Comparison of ENCODE assay signal across 17 cellular contexts in the genomic region with DNA sequence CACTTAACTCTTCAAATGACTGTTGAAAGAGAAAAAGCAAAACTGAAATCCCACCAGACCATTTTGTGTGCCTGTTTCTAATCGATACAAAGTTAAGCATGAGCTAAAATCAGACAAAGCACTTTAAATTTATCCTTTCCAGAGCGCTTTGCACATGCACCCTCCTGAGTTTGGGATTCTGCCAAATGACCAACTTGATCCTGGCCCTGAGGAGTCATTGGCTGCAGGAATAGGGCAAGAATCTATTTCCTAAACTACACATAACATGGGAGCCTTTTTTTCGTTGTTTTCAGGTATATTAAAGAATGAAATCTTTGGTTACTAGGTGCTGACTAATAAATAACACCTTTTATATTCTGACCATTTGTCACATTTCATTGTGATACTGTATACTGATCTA. TPM values are rescaled to one million over a fixed set of nuclear protein-coding genes. Genes with fewer than 3 reads are reported as not detected.
A peak's percentile ranks its signal among the peaks of the same experiment; 100 is the strongest.
DNase-seq lines count a peak whose midpoint lies in the region; ATAC-seq, FAIRE-seq and TF ChIP-seq lines count a peak whose summit lies in the region.
"Had no signal": no experiment of that assay in that cellular context is flagged by ENCODE, and none has a peak within 500 bp of the region (broad histone marks: within the 10 kb centered on the region; RNA-seq: fewer than 3 reads in every experiment).

No MANE protein-coding gene starts in this region.

- no TSS peak for BruUV-seq in HepG2 (replicated peaks; lab: Mats Ljungman, UMichigan)

- no peaks in the 10 kb centered on the region for H3K9me3 Mint-ChIP-seq in brain
- H3K9me3 Mint-ChIP-seq: CD8-positive, alpha-beta memory T cell; GM23338 had no signal

- H3K4me3 ChIP-seq in HepG2 (replicated peaks in 1 of 3; ENCODE audit: insufficient read depth in 1 of 3, low read depth in 2 of 3, low read length in 3 of 3): no peak overlapping the region
- H3K4me3 ChIP-seq in right lobe of liver: no peak overlapping the region
- H3K4me3 ChIP-seq: BLaER1, GM23338 had no signal

- H4K20me1 ChIP-seq in HepG2 (ENCODE audit: insufficient read depth, low read length): no peaks in the 10 kb centered on the region
- H4K20me1 ChIP-seq: BLaER1 had no signal

- CTCF ChIA-PET in HepG2 (lab: Yijun Ruan, JAX; ENCODE audit: low intra/inter-chr PET ratio, low total read pairs): no interaction called here

- no peak overlapping the region for H2AFZ ChIP-seq in HepG2 (ENCODE audit: low read length)
- H2AFZ ChIP-seq: GM23338 had no signal

- H3K9ac ChIP-seq in HepG2 (ENCODE audit: insufficient read depth, low read depth, low read length): no peak overlapping the region
- H3K9ac ChIP-seq: BLaER1 had no signal

- H3K36me3 Mint-ChIP-seq in brain: peaks cover 34% of the 10 kb centered on the region

- FAIRE-seq in HepG2 (lab: Jason Lieb, UNC): peak; percentile 4

- H3K27me3 ChIP-seq in HepG2 (ENCODE audit: control insufficient read depth in 1 of 2, insufficient read depth in 2 of 2, low read length in 2 of 2) (0 out of 5 replicates have a peak, but pooled peaks cover 0 to 7% of the 10 kb centered on the region in 2 experiments), right lobe of liver (no peaks in the 10 kb centered on the region)
- H3K27me3 ChIP-seq: BLaER1 had no signal

- H3K79me2 ChIP-seq in HepG2 (ENCODE audit: insufficient read depth, low read length): no peaks in the 10 kb centered on the region

- ATAC-seq in HepG2 (no peak), right lobe of liver (no peak), GM21717 (IDR thresholded peaks at IDR 0.05; ENCODE audit: unreplicated experiment) (no peak), GM21447 (IDR thresholded peaks at IDR 0.05; ENCODE audit: unreplicated experiment) (no peak)
- ATAC-seq: GM23338 had no signal

- no peak for TF ChIP-seq RAD21 in HepG2 (CRISPR knock-in tag; IDR thresholded peaks at IDR 0.05)

- TF ChIP-seq CTCF in HepG2 (CRISPR knock-in tag; IDR thresholded peaks at IDR 0.05) (no peak), right lobe of liver (IDR thresholded peaks at IDR 0.05) (no peak), brain (conservative IDR thresholded peaks at IDR 0.05) (no peak)

- H3K4me2 ChIP-seq in HepG2 (ENCODE audit: low read depth, low read length): no peak overlapping the region
- H3K4me2 ChIP-seq: BLaER1, GM23338 had no signal

- peaks cover 15% of the 10 kb centered on the region for H3K4me1 Mint-ChIP-seq in brain
- H3K4me1 Mint-ChIP-seq: CD8-positive, alpha-beta memory T cell had no signal

- TF ChIP-seq EP300 in HepG2 (IDR thresholded peaks at IDR 0.05; ENCODE audit: low read depth in 2 of 2, low read length in 2 of 2) (no peak), HepG2 (CRISPR knock-in tag; IDR thresholded peaks at IDR 0.05; ENCODE audit: borderline replicate concordance) (no peak)

- no peak overlapping the region for H3K4me3 Mint-ChIP-seq in brain
- H3K4me3 Mint-ChIP-seq: CD8-positive, alpha-beta memory T cell; GM23338 had no signal

- no peaks in the 10 kb centered on the region for H3K36me3 ChIP-seq in HepG2 (replicated peaks in 1 of 2; ENCODE audit: control insufficient read depth in 1 of 2, insufficient read depth in 2 of 2, low read length in 2 of 2)
- H3K36me3 ChIP-seq in right lobe of liver: peaks cover 0 to 18% (median 3%) of the 10 kb centered on the region in 4 donors

- POLR2A ChIA-PET in HepG2 (lab: Yijun Ruan, JAX): no interaction called here

- peak overlapping the region in 3 of 5 experiments; percentile 2 to 76 (median 29) for H3K27ac Mint-ChIP-seq in brain
- H3K27ac Mint-ChIP-seq: CD8-positive, alpha-beta memory T cell; GM23338 had no signal

- in situ Hi-C loops in HepG2 (cut with HindIII; ENCODE audit: extremely low pct_ligation_motif_present, low pct_unique_long_range_greater_than_20kb): no loop called here

- peaks cover 2% of the 10 kb centered on the region for H3K27me3 Mint-ChIP-seq in brain
- H3K27me3 Mint-ChIP-seq: CD8-positive, alpha-beta memory T cell had no signal

- H3K27ac ChIP-seq in HepG2 (ENCODE audit: extremely low read length, insufficient read depth, low read length) (no peak overlapping the region), right lobe of liver (no peak overlapping the region)
- H3K27ac ChIP-seq: 22Rv1, BLaER1, HL-60 had no signal

- TF ChIP-seq POLR2A in HepG2 (IDR thresholded peaks at IDR 0.05; ENCODE audit: insufficient read depth in 1 of 2, low read depth in 2 of 2, low read length in 2 of 2) (no peak), right lobe of liver (IDR thresholded peaks at IDR 0.05) (no peak)

- peak; percentile 4 for DNase-seq in NCI-H1105 treated with DMSO at 0.1 percent for 48 hours (lab: John Stamatoyannopoulos, UW)
- no peak for DNase-seq in NCI-H1105 (lab: John Stamatoyannopoulos, UW)
- no peak for DNase-seq in HepG2 (ENCODE audit: low spot score)
- DNase-seq in right lobe of liver: no peak
- DNase-seq: AML-193; Caco-2; CD8-positive, alpha-beta memory T cell; DND-41; GF-D8; H7 had no signal

- intact Hi-C loops in HepG2 (cut with micrococcal nuclease; ENCODE audit: unreplicated experiment): no loop called here
- intact Hi-C loops in right lobe of liver (cut with DNase I): no loop called here

- 5% methylated on average over 3 of the region's 3 CpGs for WGBS in HepG2 (ENCODE audit: low lambda C conversion rate)
- 70% methylated on average over 3 of the region's 3 CpGs for WGBS in right lobe of liver (ENCODE audit: insufficient coverage, low coverage, low lambda C conversion rate, missing lambda C conversion rate)

- H3K4me1 ChIP-seq in HepG2 (ENCODE audit: insufficient read depth, low read length) (peaks cover 7% of the 10 kb centered on the region), right lobe of liver (no peaks in the 10 kb centered on the region)

- H3K9me3 ChIP-seq in HepG2 (ENCODE audit: low read length): no peaks in the 10 kb centered on the region
- H3K9me3 ChIP-seq in right lobe of liver: no peaks in the 10 kb centered on the region
- H3K9me3 ChIP-seq: BLaER1, Caco-2 had no signal

TF ChIP-seq in HepG2, 621 proteins besides CTCF, POLR2A, EP300 and RAD21 (continues in another document):
- TF ChIP-seq ZNF225 (CRISPR knock-in tag; IDR thresholded peaks at IDR 0.05) (no peak), ZFP41 (CRISPR knock-in tag; IDR thresholded peaks at IDR 0.05; ENCODE audit: borderline replicate concordance) (no peak), HNF4A (CRISPR knock-in tag; IDR thresholded peaks at IDR 0.05) (no peak), ZNF713 (CRISPR knock-in tag; IDR thresholded peaks at IDR 0.05) (no peak), NCOA1 (CRISPR knock-in tag; IDR thresholded peaks at IDR 0.05) (no peak), RFXANK (CRISPR knock-in tag; IDR thresholded peaks at IDR 0.05) (no peak), IRF2 (CRISPR knock-in tag; IDR thresholded peaks at IDR 0.05) (no peak), PCBP2 (optimal IDR thresholded peaks at IDR 0.05; ENCODE audit: low read depth, low read length, poor library complexity, severe bottlenecking) (no peak)

RNA-seq across cellular contexts. Expression of gene MTHFD1L, which starts 23.8 kb away (rescaled TPM):
- 39.6 and 51.1 TPM in 2 replicates for total RNA-seq in HepG2 (2016; rRNA removed; fragmentation: Illumina TruSeq; extraction: Trizol)
- total RNA-seq in HepG2 (2016; cell fraction: cytosol; rRNA removed; fragmentation: Illumina TruSeq; extraction: Trizol; ENCODE audit: low read depth): 27.5 and 29.9 TPM in 2 replicates
- total RNA-seq in HepG2 (2016; cell fraction: insoluble cytoplasmic fraction; rRNA removed; fragmentation: Illumina TruSeq; extraction: Trizol): 42.1 and 44.4 TPM in 2 replicates
- 32.8 and 39.3 TPM in 2 replicates for total RNA-seq in HepG2 (2016; cell fraction: membrane; rRNA removed; fragmentation: Illumina TruSeq; extraction: Trizol)
- total RNA-seq in HepG2 (2016; cell fraction: nucleus; rRNA removed; fragmentation: Illumina TruSeq; extraction: Trizol): 42.6 and 54.0 TPM in 2 replicates
- 24.0 and 26.4 TPM in 2 replicates for polyA plus RNA-seq in HepG2 (2011; rRNA removed)
- polyA plus RNA-seq in HepG2 (2011; cell fraction: cytosol; rRNA removed): 18.3 and 23.7 TPM in 2 replicates
- 27.9 and 29.0 TPM in 2 replicates for polyA plus RNA-seq in HepG2 (2011; cell fraction: nucleus; rRNA removed)
- polyA plus RNA-seq in HepG2 (2012): 35.8 and 52.4 TPM in 2 replicates
- 35.5 and 38.1 TPM in 2 replicates for polyA plus RNA-seq in HepG2 (2016; cell fraction: cytosol; fragmentation: Illumina TruSeq; extraction: Trizol; ENCODE audit: low read depth)
- 48.1 and 53.8 TPM in 2 replicates for polyA plus RNA-seq in HepG2 (2016; cell fraction: insoluble cytoplasmic fraction; fragmentation: Illumina TruSeq; extraction: Trizol; ENCODE audit: low read depth)
- polyA plus RNA-seq in HepG2 (2016; cell fraction: membrane; fragmentation: Illumina TruSeq; extraction: Trizol; ENCODE audit: low read depth): 34.4 and 35.3 TPM in 2 replicates
- polyA plus RNA-seq in HepG2 (2016; cell fraction: nucleus; fragmentation: Illumina TruSeq; extraction: Trizol; ENCODE audit: insufficient read depth, low read depth): 40.0 and 44.5 TPM in 2 replicates
- polyA minus RNA-seq in HepG2 (2011; rRNA and poly(A)+ RNA removed; ENCODE audit: low replicate concordance): 26.6 and 26.8 TPM in 2 replicates
- polyA minus RNA-seq in HepG2 (2011; cell fraction: cytosol; rRNA and poly(A)+ RNA removed): 29.7 and 30.9 TPM in 2 replicates
- 73.1 and 90.8 TPM in 2 replicates for polyA minus RNA-seq in HepG2 (2011; cell fraction: nucleus; rRNA and poly(A)+ RNA removed)
- total RNA-seq in right lobe of liver: 10 to 100 TPM in 1 of 6 experiments, 1 to 10 TPM in 5; 1.7 to 11.5 (median 4.9) TPM
- 17.4 TPM for polyA plus RNA-seq in brain (ENCODE audit: insufficient read depth, low read depth, low replicate concordance)
